ENCODE assay signal across 8 cellular contexts in the genomic region with DNA sequence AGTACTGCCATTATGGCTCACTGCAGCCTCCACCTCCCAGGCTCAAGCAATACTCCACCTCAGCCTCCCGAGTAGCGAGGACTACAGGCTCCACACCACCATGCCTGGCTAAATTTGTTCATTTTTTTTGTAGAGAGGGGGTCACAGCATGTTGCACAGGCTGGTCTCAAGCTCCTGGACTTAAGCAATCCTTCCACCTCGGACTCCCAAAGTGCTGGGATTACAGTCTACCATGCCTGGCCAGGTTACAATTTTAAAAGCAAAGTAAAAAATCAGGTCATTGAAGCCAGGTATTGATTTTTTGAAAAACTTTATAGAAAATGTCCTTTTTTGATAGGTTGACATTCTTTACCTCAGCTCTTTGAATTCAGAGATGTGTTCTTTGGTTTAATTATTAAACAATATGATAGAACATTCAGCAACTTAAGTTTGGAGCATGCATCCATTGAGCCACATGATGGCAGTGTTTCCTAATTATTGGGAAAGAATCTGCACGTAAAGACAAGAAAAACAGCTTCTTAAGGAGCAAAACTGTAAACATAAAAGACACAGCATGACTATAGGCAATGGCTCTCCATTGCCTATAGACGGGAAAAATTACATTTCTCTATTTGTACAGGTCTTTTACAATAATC. TPM values are rescaled to one million over a fixed set of nuclear protein-coding genes. Genes with fewer than 3 reads are reported as not detected.
DNase-seq lines count a peak whose midpoint lies in the region; ATAC-seq and TF ChIP-seq lines count a peak whose summit lies in the region.

No MANE protein-coding gene starts in this region.

- H3K27me3 Mint-ChIP-seq in activated CD4-positive, alpha-beta T cell treated with anti-CD3 and anti-CD28 coated beads, Interleukin-2, amount 10 ng/mL, durations not matched to agents 24 days and 14 days, result peaks cover 15% of the 10 kb centered on the region
- peaks cover 0 to 36% (median 0%) of the 10 kb centered on the region in 5 donors for H3K27me3 Mint-ChIP-seq in naive thymus-derived CD4-positive, alpha-beta T cell

- peak overlapping the region; percentile 74 for H3K27ac ChIP-seq in naive thymus-derived CD4-positive, alpha-beta T cell (ENCODE audit: low read depth, low read length)

- H3K4me3 ChIP-seq in AG04449 (ENCODE audit: low read depth, low read length) (no peak overlapping the region), GM12865 (ENCODE audit: low read depth, low read length) (peak overlapping the region; percentile 57), epithelial cell of proximal tubule (ENCODE audit: low read depth, low read length) (no peak overlapping the region)
- H3K4me3 ChIP-seq in naive thymus-derived CD4-positive, alpha-beta T cell (ENCODE audit: low read length), result peak overlapping the region; percentile 66

- CTCF ChIA-PET in AG04449 (lab: Yijun Ruan, JAX), result interaction anchor here (0.6 to 12.6 kb wide), 74 partner anchors 8 to 1012 kb away, joined by 3 to 465 read pairs (median 4); partner anchors contain the start of genes ACADVL, ASGR1, CLEC10A and DLG4
- CTCF ChIA-PET in naive thymus-derived CD4-positive, alpha-beta T cell (lab: Charles Lee), result interaction anchor here (0.5 to 6.4 kb wide), 20 partner anchors 9 to 1585 kb away, joined by 3 to 145 read pairs (median 3); partner anchors contain the start of genes ACAP1, MYH10 and SLC16A13

- no peaks in the 10 kb centered on the region for H3K9me3 Mint-ChIP-seq in activated CD4-positive, alpha-beta T cell treated with anti-CD3 and anti-CD28 coated beads, Interleukin-2, amount 10 ng/mL, durations not matched to agents 24 days and 14 days
- no peaks in the 10 kb centered on the region for H3K9me3 Mint-ChIP-seq in naive thymus-derived CD4-positive, alpha-beta T cell

- H3K36me3 Mint-ChIP-seq in activated CD4-positive, alpha-beta T cell treated with anti-CD3 and anti-CD28 coated beads, Interleukin-2, amount 10 ng/mL, durations not matched to agents 24 days and 14 days (ENCODE audit: low read depth), result no peaks in the 10 kb centered on the region
- no peaks in the 10 kb centered on the region for H3K36me3 Mint-ChIP-seq in naive thymus-derived CD4-positive, alpha-beta T cell

- no peak overlapping the region for H3K27ac Mint-ChIP-seq in activated CD4-positive, alpha-beta T cell treated with anti-CD3 and anti-CD28 coated beads, Interleukin-2, amount 10 ng/mL, durations not matched to agents 24 days and 14 days
- H3K27ac Mint-ChIP-seq in naive thymus-derived CD4-positive, alpha-beta T cell, result peak overlapping the region; percentile 69 to 96 (median 92)

- TF ChIP-seq CTCF in AG04449 (IDR thresholded peaks at IDR 0.05; ENCODE audit: insufficient read depth, low read length, missing control alignments), result peak; percentile 51
- TF ChIP-seq CTCF in GM12865 (IDR thresholded peaks at IDR 0.05; ENCODE audit: insufficient read depth, low read depth, low read length, missing control alignments), result peak; percentile 59
- peak; percentile 83 for TF ChIP-seq CTCF in epithelial cell of proximal tubule (conservative IDR thresholded peaks at IDR 0.05; ENCODE audit: low read depth, low read length)

- POLR2A ChIA-PET in AG04449 (lab: Yijun Ruan, JAX), result interaction anchor here (0.6 to 1.9 kb wide), 4 partner anchors 10 to 439 kb away, joined by 3 to 5 read pairs (median 4); partner anchors contain the start of genes ACADVL, DLG4 and SLC16A13
- POLR2A ChIA-PET in naive thymus-derived CD4-positive, alpha-beta T cell (lab: Charles Lee), result interaction anchor here (0.6 to 2.6 kb wide), 23 partner anchors 8 to 1664 kb away, joined by 3 to 28 read pairs (median 4); partner anchors contain the start of genes DVL2, GABARAP, PHF23 and RNASEK

- intact Hi-C loops in activated CD4-positive, alpha-beta T cell treated with anti-CD3 and anti-CD28 coated beads, Interleukin-2, amount 10 ng/mL, durations not matched to agents 24 days and 14 days (cut with micrococcal nuclease), result loop anchor here (1.0 to 2.0 kb wide), 3 partner anchors 91 to 391 kb away; no protein-coding TSS in a partner anchor
- intact Hi-C loops in naive thymus-derived CD4-positive, alpha-beta T cell (cut with micrococcal nuclease), result loop anchor here (1.0 to 10.0 kb wide), 11 partner anchors 9 to 789 kb away; partner anchors contain the start of genes KDM6B (in 1 of the 2), RNASEK (in 1 of the 2) and SLC16A13 (in 1 of the 2)

- ATAC-seq in naive thymus-derived CD4-positive, alpha-beta T cell, result peak; percentile 58
- ATAC-seq in HG02623 (IDR thresholded peaks at IDR 0.05; ENCODE audit: unreplicated experiment), result no peak
- no peak for ATAC-seq in GM19463 (IDR thresholded peaks at IDR 0.05; ENCODE audit: unreplicated experiment)

- DNase-seq in AG04449 (ENCODE audit: low read depth, low spot score) (peak; percentile 44), GM12865 (ENCODE audit: low read depth) (peak; percentile 82), NCI-H2171 treated with DMSO at 0.1 percent for 48 hours (lab: John Stamatoyannopoulos, UW) (peak; percentile 66), epithelial cell of proximal tubule (ENCODE audit: low read depth) (no peak)
- peak; percentile 87 for DNase-seq in activated CD4-positive, alpha-beta T cell treated with anti-CD3 and anti-CD28 coated beads, Interleukin-2, amount 10 ng/mL, durations not matched to agents 24 days and 14 days
- peak in 7 of 9 donors; percentile 61 to 79 (median 70) for DNase-seq in naive thymus-derived CD4-positive, alpha-beta T cell

- no peaks in the 10 kb centered on the region for H3K36me3 ChIP-seq in naive thymus-derived CD4-positive, alpha-beta T cell (ENCODE audit: control insufficient read depth in 2 of 3, insufficient read depth in 3 of 3, low read length in 3 of 3)

- no peaks in the 10 kb centered on the region for H3K9me3 ChIP-seq in naive thymus-derived CD4-positive, alpha-beta T cell (ENCODE audit: control insufficient read depth in 2 of 3, low read length in 3 of 3)

- peak overlapping the region; percentile 73 for H3K4me3 Mint-ChIP-seq in activated CD4-positive, alpha-beta T cell treated with anti-CD3 and anti-CD28 coated beads, Interleukin-2, amount 10 ng/mL, durations not matched to agents 24 days and 14 days
- peak overlapping the region; percentile 78 to 91 (median 86) for H3K4me3 Mint-ChIP-seq in naive thymus-derived CD4-positive, alpha-beta T cell

- peaks cover 27 to 30% of the 10 kb centered on the region in 2 donors for H3K4me1 ChIP-seq in naive thymus-derived CD4-positive, alpha-beta T cell (ENCODE audit: control insufficient read depth in 2 of 2, insufficient read depth in 2 of 2, low read length in 2 of 2)

- peaks cover 20% of the 10 kb centered on the region for H3K4me1 Mint-ChIP-seq in activated CD4-positive, alpha-beta T cell treated with anti-CD3 and anti-CD28 coated beads, Interleukin-2, amount 10 ng/mL, durations not matched to agents 24 days and 14 days
- H3K4me1 Mint-ChIP-seq in naive thymus-derived CD4-positive, alpha-beta T cell, result peaks cover 0 to 55% (median 39%) of the 10 kb centered on the region in 7 donors

- no peaks in the 10 kb centered on the region for H3K27me3 ChIP-seq in naive thymus-derived CD4-positive, alpha-beta T cell (ENCODE audit: control insufficient read depth in 2 of 2, insufficient read depth in 2 of 2, low read length in 2 of 2)

RNA-seq across cellular contexts. Expression of gene SLC16A11, which starts 1.7 kb away (rescaled TPM):
- 0.16 and 0.40 TPM in 2 replicates for total RNA-seq in activated CD4-positive, alpha-beta T cell treated with anti-CD3 and anti-CD28 coated beads, Interleukin-2, amount 10 ng/mL, durations not matched to agents 24 days and 14 days
- not detected in 2 replicates for total RNA-seq in epithelial cell of proximal tubule
- total RNA-seq in naive thymus-derived CD4-positive, alpha-beta T cell, result 1 to 10 TPM in 3 of 5 experiments, under 1 TPM in 2; 0.24 to 1.7 (median 1.4) TPM
- 1 to 10 TPM; 1.1 TPM for polyA plus RNA-seq in naive thymus-derived CD4-positive, alpha-beta T cell

RNA-seq across cellular contexts. Expression of gene SLC16A13, which starts 9.8 kb away (rescaled TPM):
- 12.4 and 13.5 TPM in 2 replicates for total RNA-seq in activated CD4-positive, alpha-beta T cell treated with anti-CD3 and anti-CD28 coated beads, Interleukin-2, amount 10 ng/mL, durations not matched to agents 24 days and 14 days
- 3.1 and 4.1 TPM in 2 replicates for total RNA-seq in epithelial cell of proximal tubule
- total RNA-seq in naive thymus-derived CD4-positive, alpha-beta T cell, result 10 to 100 TPM in 3 of 5 experiments, 1 to 10 TPM in 2; 3.4 to 20.9 (median 15.0) TPM
- polyA plus RNA-seq in naive thymus-derived CD4-positive, alpha-beta T cell, result 1 to 10 TPM; 1.8 to 3.5 TPM

RNA-seq across cellular contexts. Expression of gene BCL6B, which starts 22.8 kb away (rescaled TPM):
- total RNA-seq in activated CD4-positive, alpha-beta T cell treated with anti-CD3 and anti-CD28 coated beads, Interleukin-2, amount 10 ng/mL, durations not matched to agents 24 days and 14 days, result 0.90 and 0.91 TPM in 2 replicates
- total RNA-seq in epithelial cell of proximal tubule, result under 0.01 TPM in 1 of 2 replicates, not detected in the other
- total RNA-seq in naive thymus-derived CD4-positive, alpha-beta T cell, result under 1 TPM in 1 of 5 experiments, not detected in 4; 0.70 TPM
- not detected for polyA plus RNA-seq in naive thymus-derived CD4-positive, alpha-beta T cell

RNA-seq across cellular contexts. Expression of gene RNASEK, which starts 33.2 kb away (rescaled TPM):
- 128 and 131 TPM in 2 replicates for total RNA-seq in activated CD4-positive, alpha-beta T cell treated with anti-CD3 and anti-CD28 coated beads, Interleukin-2, amount 10 ng/mL, durations not matched to agents 24 days and 14 days
- total RNA-seq in epithelial cell of proximal tubule, result 180 and 275 TPM in 2 replicates
- 100 to 1,000 TPM; 107 to 184 (median 140) TPM for total RNA-seq in naive thymus-derived CD4-positive, alpha-beta T cell
- 100 to 1,000 TPM; 539 to 628 TPM for polyA plus RNA-seq in naive thymus-derived CD4-positive, alpha-beta T cell

RNA-seq across cellular contexts. Expression of gene CLEC10A, which starts 34.4 kb away (rescaled TPM):
- not detected in 2 replicates for total RNA-seq in activated CD4-positive, alpha-beta T cell treated with anti-CD3 and anti-CD28 coated beads, Interleukin-2, amount 10 ng/mL, durations not matched to agents 24 days and 14 days
- total RNA-seq in epithelial cell of proximal tubule, result not detected in 2 replicates
- 10 to 100 TPM in 1 of 5 experiments, 1 to 10 TPM in 3, not detected in 1; 1.4 to 10.6 (median 4.9) TPM for total RNA-seq in naive thymus-derived CD4-positive, alpha-beta T cell
- polyA plus RNA-seq in naive thymus-derived CD4-positive, alpha-beta T cell, result not detected

Comparison
In these comparisons a context has a peak if more than half of its experiments do, and no peak if none do; other contexts are left out.
1. H3K4me3 ChIP-seq: peak in GM12865 (single experiment) and naive thymus-derived CD4-positive, alpha-beta T cell (single experiment); none in AG04449 (single experiment) and epithelial cell of proximal tubule (single experiment).
2. Peak in every context shown above with its lines, with median percentiles within 50 percentile points of each other: CTCF ChIP-seq.